In the genomic region with DNA sequence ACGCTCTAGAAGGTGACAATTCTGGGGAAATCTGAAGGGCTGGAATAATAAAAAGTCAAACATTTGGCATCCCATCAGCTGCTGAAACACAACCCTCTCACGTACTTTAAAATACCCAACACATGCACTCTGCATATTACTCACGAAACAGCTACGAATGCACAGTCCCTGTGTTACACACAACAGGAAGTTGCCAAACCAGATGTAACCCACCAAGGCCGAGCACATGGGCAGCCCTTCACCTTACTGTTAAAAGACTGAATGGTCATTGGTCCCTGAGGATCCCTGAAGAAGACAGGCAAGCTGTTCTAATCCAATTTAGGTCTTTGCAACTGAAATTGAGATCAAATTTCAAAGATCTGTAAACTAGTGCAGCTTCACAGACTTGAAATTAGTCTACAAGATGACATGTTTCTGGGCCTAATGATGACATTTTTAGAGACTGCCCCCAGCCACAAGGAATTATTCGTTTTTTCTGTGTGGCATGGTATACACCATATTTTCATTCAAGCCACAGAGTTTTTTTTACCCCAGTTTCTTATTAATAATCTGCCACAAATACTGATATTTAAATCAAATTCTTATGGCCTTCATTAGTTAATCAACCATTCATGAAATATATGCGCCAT, we compare ENCODE assay signal across 9 cellular contexts. TPM values are rescaled to one million over a fixed set of nuclear protein-coding genes. Genes with fewer than 3 reads are reported as not detected.
DNase-seq lines count a peak whose midpoint lies in the region; ATAC-seq, FAIRE-seq and TF ChIP-seq lines count a peak whose summit lies in the region.
"Had no signal": no experiment of that assay in that cellular context is flagged by ENCODE, and none has a peak within 500 bp of the region (broad histone marks: within the 10 kb centered on the region; RNA-seq: fewer than 3 reads in every experiment).

No MANE protein-coding gene starts in this region.

- CTCF ChIA-PET in Caco-2 (lab: Charles Lee): no interaction called here

- intact Hi-C loops in ascending aorta (cut with DNase I) (no loop called here), Caco-2 (cut with micrococcal nuclease; ENCODE audit: unreplicated experiment) (no loop called here)

- H3K27ac Mint-ChIP-seq in naive B cell: peak overlapping the region; percentile 43 to 94 (median 90)
- H3K27ac Mint-ChIP-seq in Caco-2 (ENCODE audit: unreplicated experiment): no peak overlapping the region

- no peaks in the 10 kb centered on the region for H3K9me3 ChIP-seq in ascending aorta
- H3K9me3 ChIP-seq in Caco-2: peaks cover 5% of the 10 kb centered on the region

- H3K4me1 Mint-ChIP-seq in naive B cell (peaks cover 18 to 28% (median 21%) of the 10 kb centered on the region in 3 donors), Caco-2 (ENCODE audit: low read depth, unreplicated experiment) (peaks cover 17% of the 10 kb centered on the region)

- H3K27me3 ChIP-seq in ascending aorta (no peaks in the 10 kb centered on the region), Caco-2 (replicated peaks; ENCODE audit: control insufficient read depth, insufficient read depth, low read length) (no peaks in the 10 kb centered on the region)
- H3K27me3 ChIP-seq: heart left ventricle had no signal

- no peak for TF ChIP-seq CTCF in ascending aorta (IDR thresholded peaks at IDR 0.05)
- no peak for TF ChIP-seq CTCF in Caco-2 (IDR thresholded peaks at IDR 0.05; ENCODE audit: insufficient read depth in 1 of 2, low read depth in 1 of 2, low read length in 1 of 2, severe bottlenecking in 1 of 2, unreplicated experiment in 1 of 2)

- ATAC-seq in GM19455 (IDR thresholded peaks at IDR 0.05; ENCODE audit: unreplicated experiment) (peak; percentile 70), HG03439 (IDR thresholded peaks at IDR 0.05; ENCODE audit: unreplicated experiment) (peak; percentile 60), naive B cell (ENCODE audit: low read depth in 2 of 2) (peak; percentile 43 to 48)

- peak overlapping the region; percentile 75 to 90 (median 83) for H3K4me3 Mint-ChIP-seq in naive B cell
- no peak overlapping the region for H3K4me3 Mint-ChIP-seq in Caco-2 (ENCODE audit: unreplicated experiment)

- POLR2A ChIA-PET in Caco-2 (lab: Charles Lee): no interaction called here

- H3K27me3 Mint-ChIP-seq in naive B cell: no peaks in the 10 kb centered on the region
- H3K27me3 Mint-ChIP-seq in Caco-2 (ENCODE audit: insufficient read depth, unreplicated experiment): no peaks in the 10 kb centered on the region

- H3K9me3 Mint-ChIP-seq in naive B cell: peaks cover 3 to 14% (median 8%) of the 10 kb centered on the region in 7 donors
- peaks cover 10% of the 10 kb centered on the region for H3K9me3 Mint-ChIP-seq in Caco-2 (ENCODE audit: unreplicated experiment)

- no peak for FAIRE-seq in urothelium cell line (lab: Jason Lieb, UNC)

- no TSS peak for BruUV-seq in Caco-2 (replicated peaks; lab: Mats Ljungman, UMichigan)

- H3K4me1 ChIP-seq in ascending aorta (peaks cover 0 to 2% of the 10 kb centered on the region in 2 donors), Caco-2 (no peaks in the 10 kb centered on the region)

- peaks cover 21 to 23% of the 10 kb centered on the region in 2 donors for H3K36me3 Mint-ChIP-seq in naive B cell
- H3K36me3 Mint-ChIP-seq in Caco-2 (ENCODE audit: insufficient read depth, unreplicated experiment): no peaks in the 10 kb centered on the region

- H3K36me3 ChIP-seq in ascending aorta (peaks cover 0 to 13% of the 10 kb centered on the region in 2 donors), Caco-2 (ENCODE audit: control insufficient read depth, insufficient read depth, low read length) (no peaks in the 10 kb centered on the region)

- no peak overlapping the region for H3K27ac ChIP-seq in ascending aorta

- H3K4me3 ChIP-seq in ascending aorta (no peak overlapping the region), Caco-2 (ENCODE audit: low read depth, low read length) (no peak overlapping the region)

- peak; percentile 53 for DNase-seq in GF-D8 (lab: John Stamatoyannopoulos, UW)
- peak; percentile 28 to 37 for DNase-seq in activated CD4-positive, alpha-beta T cell treated with anti-CD3 and anti-CD28 coated beads, Interleukin-2, amount 50 U/mL, for 48 hours
- peak; percentile 18 for DNase-seq in naive B cell
- DNase-seq in urothelium cell line (ENCODE audit: low spot score): no peak
- DNase-seq in ascending aorta (ENCODE audit: low spot score in 2 of 2): no peak
- no peak for DNase-seq in Caco-2

RNA-seq across cellular contexts. Expression of gene IER5, which starts 25.6 kb away (rescaled TPM):
- 10 to 100 TPM; 17.3 to 82.6 (median 34.1) TPM for polyA plus RNA-seq in naive B cell (ENCODE audit: low read depth in 6 of 6)
- total RNA-seq in ascending aorta: 47.9 TPM
- 8.6 and 9.4 TPM in 2 replicates for total RNA-seq in Caco-2 (2022)

RNA-seq across cellular contexts. Expression of gene MR1, which starts 29.1 kb away (rescaled TPM):
- 10 to 100 TPM; 23.1 to 41.5 (median 33.4) TPM for polyA plus RNA-seq in naive B cell (ENCODE audit: low read depth in 6 of 6)
- total RNA-seq in ascending aorta (19.2 TPM), Caco-2 (2022) (2.4 and 2.5 TPM in 2 replicates)

RNA-seq across cellular contexts. Expression of gene STX6, which starts 40.2 kb away (rescaled TPM):
- polyA plus RNA-seq in naive B cell (ENCODE audit: low read depth in 6 of 6): 10 to 100 TPM in 1 of 6 donors, 1 to 10 TPM in 5; 7.7 to 12.2 (median 8.1) TPM
- total RNA-seq in ascending aorta (15.5 TPM), Caco-2 (2022) (20.5 TPM in 2 replicates)

Comparison
In these comparisons a context has a peak if more than half of its experiments do, and no peak if none do; other contexts are left out.
1. DNase-seq: peak in GF-D8 (single experiment), activated CD4-positive, alpha-beta T cell treated with anti-CD3 and anti-CD28 coated beads, Interleukin-2, amount 50 U/mL, for 48 hours (2 of 2) and naive B cell (single experiment); none in urothelium cell line (single experiment), ascending aorta (0 of 2) and Caco-2 (0 of 2).
2. Peak in every context shown above with its lines, with median percentiles within 50 percentile points of each other: ATAC-seq.